In genomic region chr11:57473208-57473930, GRCh38 we compare ENCODE assay signal across 18 cellular contexts. TPM values are rescaled to one million over a fixed set of nuclear protein-coding genes. Genes with fewer than 3 reads are reported as not detected.
DNase-seq lines count a peak whose midpoint lies in the region; ATAC-seq lines count a peak whose summit lies in the region.
"Had no signal": no experiment of that assay in that cellular context is flagged by ENCODE, and none has a peak within 500 bp of the region (broad histone marks: within the 10 kb centered on the region; RNA-seq: fewer than 3 reads in every experiment).

No MANE protein-coding gene starts in this region.

- H3K4me1 Mint-ChIP-seq in activated naive CD8-positive, alpha-beta T cell treated with anti-CD3 and anti-CD28 coated beads, Interleukin-2, amount 10 ng/mL, durations not matched to agents 7 days and 5 days = peaks cover 30% of the 10 kb centered on the region
- H3K4me1 Mint-ChIP-seq in activated naive CD8-positive, alpha-beta T cell treated with anti-CD3 and anti-CD28 coated beads, Interleukin-2, amount 50 U/mL, for 24 hours = peaks cover 29% of the 10 kb centered on the region
- peaks cover 23% of the 10 kb centered on the region for H3K4me1 Mint-ChIP-seq in activated T-helper 1 cell treated with anti-CD3 and anti-CD28 coated beads, Interleukin-12 subunit alpha, Interleukin-12 subunit beta, Interleukin-2, Interleukin-4 antibody, amounts not matched to agents 30 ng/mL and 10 ng/mL and 1 ng/mL, durations not matched to agents 14 hours and 24 hours and 36 hours (ENCODE audit: low read depth)
- peaks cover 30% of the 10 kb centered on the region for H3K4me1 Mint-ChIP-seq in activated T-cell treated with anti-CD3 and anti-CD28 coated beads, Interleukin-2, amount 50 U/mL, for 24 hours (ENCODE audit: low read depth)
- H3K4me1 Mint-ChIP-seq: neural crest cell had no signal

- peaks cover 16% of the 10 kb centered on the region for H3K27me3 Mint-ChIP-seq in activated naive CD8-positive, alpha-beta T cell treated with anti-CD3 and anti-CD28 coated beads, Interleukin-2, amount 10 ng/mL, durations not matched to agents 7 days and 5 days
- peaks cover 6% of the 10 kb centered on the region for H3K27me3 Mint-ChIP-seq in activated naive CD8-positive, alpha-beta T cell treated with anti-CD3 and anti-CD28 coated beads, Interleukin-2, amount 50 U/mL, for 24 hours
- peaks cover 44% of the 10 kb centered on the region for H3K27me3 Mint-ChIP-seq in activated T-helper 1 cell treated with anti-CD3 and anti-CD28 coated beads, Interleukin-12 subunit alpha, Interleukin-12 subunit beta, Interleukin-2, Interleukin-4 antibody, amounts not matched to agents 30 ng/mL and 10 ng/mL and 1 ng/mL, durations not matched to agents 14 hours and 24 hours and 36 hours (ENCODE audit: insufficient read depth)
- H3K27me3 Mint-ChIP-seq in activated T-cell treated with anti-CD3 and anti-CD28 coated beads, Interleukin-2, amount 50 U/mL, for 24 hours = peaks cover 28% of the 10 kb centered on the region

- ATAC-seq in activated naive CD8-positive, alpha-beta T cell treated with anti-CD3 and anti-CD28 coated beads, Interleukin-2, amount 10 ng/mL, durations not matched to agents 7 days and 5 days (ENCODE audit: low read depth) = no peak
- no peak for ATAC-seq in activated naive CD8-positive, alpha-beta T cell treated with anti-CD3 and anti-CD28 coated beads, Interleukin-2, amount 50 U/mL, for 24 hours
- ATAC-seq: lower lobe of right lung had no signal

- peak overlapping the region; percentile 27 for H3K27ac ChIP-seq in temporal lobe (ENCODE audit: low read depth, low read length)
- H3K27ac ChIP-seq: cardiac muscle cell, foreskin keratinocyte, lower lobe of right lung, right atrium auricular region, SJSA1, transverse colon, VCaP had no signal

- H3K36me3 Mint-ChIP-seq in activated naive CD8-positive, alpha-beta T cell treated with anti-CD3 and anti-CD28 coated beads, Interleukin-2, amount 10 ng/mL, durations not matched to agents 7 days and 5 days = no peaks in the 10 kb centered on the region
- peaks cover 2% of the 10 kb centered on the region for H3K36me3 Mint-ChIP-seq in activated naive CD8-positive, alpha-beta T cell treated with anti-CD3 and anti-CD28 coated beads, Interleukin-2, amount 50 U/mL, for 24 hours (ENCODE audit: low read depth)
- H3K36me3 Mint-ChIP-seq in activated T-helper 1 cell treated with anti-CD3 and anti-CD28 coated beads, Interleukin-12 subunit alpha, Interleukin-12 subunit beta, Interleukin-2, Interleukin-4 antibody, amounts not matched to agents 30 ng/mL and 10 ng/mL and 1 ng/mL, durations not matched to agents 14 hours and 24 hours and 36 hours (ENCODE audit: low read depth) = no peaks in the 10 kb centered on the region
- H3K36me3 Mint-ChIP-seq in activated T-cell treated with anti-CD3 and anti-CD28 coated beads, Interleukin-2, amount 50 U/mL, for 24 hours (ENCODE audit: low read depth) = no peaks in the 10 kb centered on the region
- H3K36me3 Mint-ChIP-seq: activated naive CD4-positive, alpha-beta T cell treated with anti-CD3 and anti-CD28 coated beads, Interleukin-2, amount 50 U/mL, for 72 hours had no signal

- intact Hi-C loops in activated T-helper 1 cell treated with anti-CD3 and anti-CD28 coated beads, Interleukin-12 subunit alpha, Interleukin-12 subunit beta, Interleukin-2, Interleukin-4 antibody, amounts not matched to agents 30 ng/mL and 10 ng/mL and 1 ng/mL, durations not matched to agents 14 hours and 24 hours and 36 hours (cut with micrococcal nuclease) = no loop called here

- POLR2A ChIA-PET in activated naive CD8-positive, alpha-beta T cell treated with anti-CD3 and anti-CD28 coated beads, Interleukin-2, amount 10 ng/mL, durations not matched to agents 7 days and 5 days (lab: Charles Lee) = interaction anchor here (1.0 to 1.5 kb wide), 2 partner anchors 10 to 45 kb away, joined by 3 to 6 read pairs; no protein-coding TSS in a partner anchor

- no peaks in the 10 kb centered on the region for H3K9me3 Mint-ChIP-seq in activated naive CD8-positive, alpha-beta T cell treated with anti-CD3 and anti-CD28 coated beads, Interleukin-2, amount 10 ng/mL, durations not matched to agents 7 days and 5 days
- no peaks in the 10 kb centered on the region for H3K9me3 Mint-ChIP-seq in activated naive CD8-positive, alpha-beta T cell treated with anti-CD3 and anti-CD28 coated beads, Interleukin-2, amount 50 U/mL, for 24 hours
- H3K9me3 Mint-ChIP-seq in activated T-helper 1 cell treated with anti-CD3 and anti-CD28 coated beads, Interleukin-12 subunit alpha, Interleukin-12 subunit beta, Interleukin-2, Interleukin-4 antibody, amounts not matched to agents 30 ng/mL and 10 ng/mL and 1 ng/mL, durations not matched to agents 14 hours and 24 hours and 36 hours = no peaks in the 10 kb centered on the region
- H3K9me3 Mint-ChIP-seq in activated T-cell treated with anti-CD3 and anti-CD28 coated beads, Interleukin-2, amount 50 U/mL, for 24 hours = no peaks in the 10 kb centered on the region
- H3K9me3 Mint-ChIP-seq: activated naive CD4-positive, alpha-beta T cell treated with anti-CD3 and anti-CD28 coated beads, Interleukin-2, amount 50 U/mL, for 72 hours; neural crest cell had no signal

- H3K27ac Mint-ChIP-seq in activated naive CD8-positive, alpha-beta T cell treated with anti-CD3 and anti-CD28 coated beads, Interleukin-2, amount 10 ng/mL, durations not matched to agents 7 days and 5 days = peak overlapping the region; percentile 72
- no peak overlapping the region for H3K27ac Mint-ChIP-seq in activated naive CD8-positive, alpha-beta T cell treated with anti-CD3 and anti-CD28 coated beads, Interleukin-2, amount 50 U/mL, for 24 hours
- peak overlapping the region; percentile 50 for H3K27ac Mint-ChIP-seq in activated T-helper 1 cell treated with anti-CD3 and anti-CD28 coated beads, Interleukin-12 subunit alpha, Interleukin-12 subunit beta, Interleukin-2, Interleukin-4 antibody, amounts not matched to agents 30 ng/mL and 10 ng/mL and 1 ng/mL, durations not matched to agents 14 hours and 24 hours and 36 hours
- H3K27ac Mint-ChIP-seq in activated T-cell treated with anti-CD3 and anti-CD28 coated beads, Interleukin-2, amount 50 U/mL, for 24 hours = no peak overlapping the region

- H3K4me3 Mint-ChIP-seq in activated naive CD8-positive, alpha-beta T cell treated with anti-CD3 and anti-CD28 coated beads, Interleukin-2, amount 10 ng/mL, durations not matched to agents 7 days and 5 days = peak overlapping the region; percentile 65
- H3K4me3 Mint-ChIP-seq in activated naive CD8-positive, alpha-beta T cell treated with anti-CD3 and anti-CD28 coated beads, Interleukin-2, amount 50 U/mL, for 24 hours = no peak overlapping the region
- H3K4me3 Mint-ChIP-seq in activated T-helper 1 cell treated with anti-CD3 and anti-CD28 coated beads, Interleukin-12 subunit alpha, Interleukin-12 subunit beta, Interleukin-2, Interleukin-4 antibody, amounts not matched to agents 30 ng/mL and 10 ng/mL and 1 ng/mL, durations not matched to agents 14 hours and 24 hours and 36 hours = no peak overlapping the region
- no peak overlapping the region for H3K4me3 Mint-ChIP-seq in activated T-cell treated with anti-CD3 and anti-CD28 coated beads, Interleukin-2, amount 50 U/mL, for 24 hours
- H3K4me3 Mint-ChIP-seq: neural crest cell had no signal

- DNase-seq in activated naive CD8-positive, alpha-beta T cell treated with anti-CD3 and anti-CD28 coated beads, Interleukin-2, amount 10 ng/mL, durations not matched to agents 7 days and 5 days = no peak
- DNase-seq in activated naive CD8-positive, alpha-beta T cell treated with anti-CD3 and anti-CD28 coated beads, Interleukin-2, amount 50 U/mL, for 24 hours = no peak
- DNase-seq in NCI-H82 (lab: John Stamatoyannopoulos, UW) = peak; percentile 84
- DNase-seq in activated T-helper 1 cell treated with anti-CD3 and anti-CD28 coated beads, Interleukin-12 subunit alpha, Interleukin-12 subunit beta, Interleukin-2, Interleukin-4 antibody, amounts not matched to agents 30 ng/mL and 10 ng/mL and 1 ng/mL, durations not matched to agents 14 hours and 24 hours and 36 hours (ENCODE audit: low spot score) = no peak
- no peak for DNase-seq in activated T-cell treated with anti-CD3 and anti-CD28 coated beads, Interleukin-2, amount 50 U/mL, for 24 hours
- DNase-seq in epidermal melanocyte (ENCODE audit: insufficient read length, low spot score) = no peak
- DNase-seq in NCI-H1048 (lab: John Stamatoyannopoulos, UW) = no peak
- DNase-seq: foreskin keratinocyte, lower lobe of right lung, NCI-H2107, transverse colon had no signal

RNA-seq across cellular contexts. Expression of gene RTN4RL2, which starts 13.0 kb away (rescaled TPM):
- 1 to 10 TPM in 1 of 2 experiments, under 1 TPM in 1; 0.96 to 1.6 TPM for total RNA-seq in activated naive CD8-positive, alpha-beta T cell treated with anti-CD3 and anti-CD28 coated beads, Interleukin-2, amount 10 ng/mL, durations not matched to agents 7 days and 5 days
- 0.54 TPM in 1 of 2 replicates, not detected in the other for total RNA-seq in activated T-helper 1 cell treated with anti-CD3 and anti-CD28 coated beads, Interleukin-12 subunit alpha, Interleukin-12 subunit beta, Interleukin-2, Interleukin-4 antibody, amounts not matched to agents 30 ng/mL and 10 ng/mL and 1 ng/mL, durations not matched to agents 14 hours and 24 hours and 36 hours
- total RNA-seq in temporal lobe = 1.2 TPM
- total RNA-seq: SJSA1 had no signal

RNA-seq across cellular contexts. Expression of gene SLC43A1, which starts 42.1 kb away (rescaled TPM):
- 10 to 100 TPM; 28.2 to 28.8 TPM for total RNA-seq in activated naive CD8-positive, alpha-beta T cell treated with anti-CD3 and anti-CD28 coated beads, Interleukin-2, amount 10 ng/mL, durations not matched to agents 7 days and 5 days
- total RNA-seq in activated T-helper 1 cell treated with anti-CD3 and anti-CD28 coated beads, Interleukin-12 subunit alpha, Interleukin-12 subunit beta, Interleukin-2, Interleukin-4 antibody, amounts not matched to agents 30 ng/mL and 10 ng/mL and 1 ng/mL, durations not matched to agents 14 hours and 24 hours and 36 hours = 29.1 and 30.3 TPM in 2 replicates
- 1.2 TPM for total RNA-seq in temporal lobe

RNA-seq across cellular contexts. Expression of gene SLC43A3, which starts 46.4 kb away (rescaled TPM):
- 10 to 100 TPM; 67.4 to 67.8 TPM for total RNA-seq in activated naive CD8-positive, alpha-beta T cell treated with anti-CD3 and anti-CD28 coated beads, Interleukin-2, amount 10 ng/mL, durations not matched to agents 7 days and 5 days
- 181 and 184 TPM in 2 replicates for total RNA-seq in activated T-helper 1 cell treated with anti-CD3 and anti-CD28 coated beads, Interleukin-12 subunit alpha, Interleukin-12 subunit beta, Interleukin-2, Interleukin-4 antibody, amounts not matched to agents 30 ng/mL and 10 ng/mL and 1 ng/mL, durations not matched to agents 14 hours and 24 hours and 36 hours
- 6.1 TPM for total RNA-seq in temporal lobe

RNA-seq across cellular contexts. Expression of gene TIMM10, which starts 57.2 kb away (rescaled TPM):
- 10 to 100 TPM; 44.0 to 48.1 TPM for total RNA-seq in activated naive CD8-positive, alpha-beta T cell treated with anti-CD3 and anti-CD28 coated beads, Interleukin-2, amount 10 ng/mL, durations not matched to agents 7 days and 5 days
- total RNA-seq in activated T-helper 1 cell treated with anti-CD3 and anti-CD28 coated beads, Interleukin-12 subunit alpha, Interleukin-12 subunit beta, Interleukin-2, Interleukin-4 antibody, amounts not matched to agents 30 ng/mL and 10 ng/mL and 1 ng/mL, durations not matched to agents 14 hours and 24 hours and 36 hours = 98.2 and 99.6 TPM in 2 replicates
- total RNA-seq in temporal lobe = 27.0 TPM

Comparison
In these comparisons a context has a peak if more than half of its experiments do, and no peak if none do; other contexts are left out.
1. H3K27ac Mint-ChIP-seq: peak in activated naive CD8-positive, alpha-beta T cell treated with anti-CD3 and anti-CD28 coated beads, Interleukin-2, amount 10 ng/mL, durations not matched to agents 7 days and 5 days (single experiment) and activated T-helper 1 cell treated with anti-CD3 and anti-CD28 coated beads, Interleukin-12 subunit alpha, Interleukin-12 subunit beta, Interleukin-2, Interleukin-4 antibody, amounts not matched to agents 30 ng/mL and 10 ng/mL and 1 ng/mL, durations not matched to agents 14 hours and 24 hours and 36 hours (single experiment); none in activated naive CD8-positive, alpha-beta T cell treated with anti-CD3 and anti-CD28 coated beads, Interleukin-2, amount 50 U/mL, for 24 hours (single experiment) and activated T-cell treated with anti-CD3 and anti-CD28 coated beads, Interleukin-2, amount 50 U/mL, for 24 hours (single experiment).
2. RNA of gene SLC43A1, which starts 42.1 kb away (total RNA-seq): 29.1 to 30.3 TPM in activated T-helper 1 cell treated with anti-CD3 and anti-CD28 coated beads, Interleukin-12 subunit alpha, Interleukin-12 subunit beta, Interleukin-2, Interleukin-4 antibody, amounts not matched to agents 30 ng/mL and 10 ng/mL and 1 ng/mL, durations not matched to agents 14 hours and 24 hours and 36 hours and 28.2 to 28.8 TPM in activated naive CD8-positive, alpha-beta T cell treated with anti-CD3 and anti-CD28 coated beads, Interleukin-2, amount 10 ng/mL, durations not matched to agents 7 days and 5 days; 1.2 TPM in temporal lobe (single experiment); every median in the first group is over 10 times any median in the second.